In the genomic region with DNA sequence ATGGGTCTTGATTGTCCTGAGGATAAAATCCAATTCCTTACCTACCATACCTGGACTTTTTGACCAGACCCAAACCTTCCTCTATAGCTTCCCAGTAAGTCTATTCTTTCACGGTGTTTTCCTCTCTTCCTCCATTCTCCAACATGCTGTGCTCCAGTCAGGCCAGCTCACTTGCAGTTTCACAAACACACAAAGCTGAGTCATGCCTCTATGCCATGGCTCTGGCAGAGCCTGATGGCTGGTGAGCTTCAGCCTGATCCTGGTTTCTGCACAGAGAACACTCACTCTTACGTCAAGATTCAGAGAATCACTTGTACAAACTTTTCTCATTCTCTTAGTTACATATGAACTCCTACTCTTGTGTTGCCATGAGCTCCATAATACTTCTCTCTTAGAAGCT, we compare ENCODE assay signal across 1 cellular context.
TF ChIP-seq lines count a peak whose summit lies in the region.

No MANE protein-coding gene starts in this region.

TF ChIP-seq in WTC11, 78 proteins besides CTCF, POLR2A, EP300 and RAD21 (continued from another document):
- TF ChIP-seq, protein P1, sequence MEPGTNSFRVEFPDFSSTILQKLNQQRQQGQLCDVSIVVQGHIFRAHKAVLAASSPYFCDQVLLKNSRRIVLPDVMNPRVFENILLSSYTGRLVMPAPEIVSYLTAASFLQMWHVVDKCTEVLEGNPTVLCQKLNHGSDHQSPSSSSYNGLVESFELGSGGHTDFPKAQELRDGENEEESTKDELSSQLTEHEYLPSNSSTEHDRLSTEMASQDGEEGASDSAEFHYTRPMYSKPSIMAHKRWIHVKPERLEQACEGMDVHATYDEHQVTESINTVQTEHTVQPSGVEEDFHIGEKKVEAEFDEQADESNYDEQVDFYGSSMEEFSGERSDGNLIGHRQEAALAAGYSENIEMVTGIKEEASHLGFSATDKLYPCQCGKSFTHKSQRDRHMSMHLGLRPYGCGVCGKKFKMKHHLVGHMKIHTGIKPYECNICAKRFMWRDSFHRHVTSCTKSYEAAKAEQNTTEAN (CRISPR knock-in tag; IDR thresholded peaks at IDR 0.05) = no peak
- TF ChIP-seq, protein P2, sequence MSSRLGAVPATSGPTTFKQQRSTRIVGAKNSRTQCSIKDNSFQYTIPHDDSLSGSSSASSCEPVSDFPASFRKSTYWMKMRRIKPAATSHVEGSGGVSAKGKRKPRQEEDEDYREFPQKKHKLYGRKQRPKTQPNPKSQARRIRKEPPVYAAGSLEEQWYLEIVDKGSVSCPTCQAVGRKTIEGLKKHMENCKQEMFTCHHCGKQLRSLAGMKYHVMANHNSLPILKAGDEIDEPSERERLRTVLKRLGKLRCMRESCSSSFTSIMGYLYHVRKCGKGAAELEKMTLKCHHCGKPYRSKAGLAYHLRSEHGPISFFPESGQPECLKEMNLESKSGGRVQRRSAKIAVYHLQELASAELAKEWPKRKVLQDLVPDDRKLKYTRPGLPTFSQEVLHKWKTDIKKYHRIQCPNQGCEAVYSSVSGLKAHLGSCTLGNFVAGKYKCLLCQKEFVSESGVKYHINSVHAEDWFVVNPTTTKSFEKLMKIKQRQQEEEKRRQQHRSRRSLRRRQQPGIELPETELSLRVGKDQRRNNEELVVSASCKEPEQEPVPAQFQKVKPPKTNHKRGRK (CRISPR knock-in tag; IDR thresholded peaks at IDR 0.05; ENCODE audit: borderline replicate concordance) = no peak
- TF ChIP-seq SP1 (CRISPR knock-in tag; conservative IDR thresholded peaks at IDR 0.05) (no peak), JUN (CRISPR knock-in tag; IDR thresholded peaks at IDR 0.05) (no peak), RORB (CRISPR knock-in tag; IDR thresholded peaks at IDR 0.05) (no peak)
TF ChIP-seq in WTC11: peak in this region for 0.
